Comparison of ENCODE assay signal across 1 cellular context in the genomic region with DNA sequence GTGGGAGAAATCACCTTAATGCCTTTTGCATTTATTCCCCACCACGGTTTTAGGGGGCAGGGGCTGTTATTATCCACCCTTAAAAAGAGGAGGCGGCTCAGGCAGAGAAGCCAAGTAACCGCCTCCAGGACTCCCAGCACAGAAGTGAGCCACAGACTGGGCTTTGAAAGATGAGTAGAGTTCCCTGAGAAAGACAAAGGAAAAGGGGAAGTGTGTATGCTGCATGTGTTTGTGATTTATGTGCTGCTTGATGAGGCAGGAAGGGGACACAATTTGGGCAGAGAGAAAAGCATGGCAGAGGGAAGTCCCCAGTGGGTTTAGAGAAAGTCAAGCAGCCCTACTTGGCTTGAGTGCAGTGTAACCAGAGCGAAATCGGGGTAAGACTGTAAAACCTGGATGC.
TF ChIP-seq lines count a peak whose summit lies in the region.

No MANE protein-coding gene starts in this region.

TF ChIP-seq in IMR-90, 13 proteins besides CTCF, POLR2A, EP300 and RAD21:
- no peak for TF ChIP-seq RFX5 (IDR thresholded peaks at IDR 0.05; ENCODE audit: low read depth, low read length)
- TF ChIP-seq, protein P1, sequence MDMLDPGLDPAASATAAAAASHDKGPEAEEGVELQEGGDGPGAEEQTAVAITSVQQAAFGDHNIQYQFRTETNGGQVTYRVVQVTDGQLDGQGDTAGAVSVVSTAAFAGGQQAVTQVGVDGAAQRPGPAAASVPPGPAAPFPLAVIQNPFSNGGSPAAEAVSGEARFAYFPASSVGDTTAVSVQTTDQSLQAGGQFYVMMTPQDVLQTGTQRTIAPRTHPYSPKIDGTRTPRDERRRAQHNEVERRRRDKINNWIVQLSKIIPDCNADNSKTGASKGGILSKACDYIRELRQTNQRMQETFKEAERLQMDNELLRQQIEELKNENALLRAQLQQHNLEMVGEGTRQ (IDR thresholded peaks at IDR 0.05; ENCODE audit: low read depth, low read length) = no peak
- TF ChIP-seq, protein P2, sequence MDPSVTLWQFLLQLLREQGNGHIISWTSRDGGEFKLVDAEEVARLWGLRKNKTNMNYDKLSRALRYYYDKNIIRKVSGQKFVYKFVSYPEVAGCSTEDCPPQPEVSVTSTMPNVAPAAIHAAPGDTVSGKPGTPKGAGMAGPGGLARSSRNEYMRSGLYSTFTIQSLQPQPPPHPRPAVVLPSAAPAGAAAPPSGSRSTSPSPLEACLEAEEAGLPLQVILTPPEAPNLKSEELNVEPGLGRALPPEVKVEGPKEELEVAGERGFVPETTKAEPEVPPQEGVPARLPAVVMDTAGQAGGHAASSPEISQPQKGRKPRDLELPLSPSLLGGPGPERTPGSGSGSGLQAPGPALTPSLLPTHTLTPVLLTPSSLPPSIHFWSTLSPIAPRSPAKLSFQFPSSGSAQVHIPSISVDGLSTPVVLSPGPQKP (IDR thresholded peaks at IDR 0.05; ENCODE audit: borderline replicate concordance, low read depth, low read length) = no peak
- TF ChIP-seq CEBPB (IDR thresholded peaks at IDR 0.05; ENCODE audit: low read depth, low read length) = no peak
- no peak for TF ChIP-seq RCOR1 (IDR thresholded peaks at IDR 0.05; ENCODE audit: insufficient replicate concordance, low read length)
- TF ChIP-seq BHLHE40 (IDR thresholded peaks at IDR 0.05; ENCODE audit: low read depth, low read length) = no peak
- no peak for TF ChIP-seq SMC3 (IDR thresholded peaks at IDR 0.05; ENCODE audit: low read depth, low read length)
- no peak for TF ChIP-seq FOS (IDR thresholded peaks at IDR 0.05; ENCODE audit: low read depth, low read length)
- TF ChIP-seq CHD1 (IDR thresholded peaks at IDR 0.05; ENCODE audit: low read depth, low read length) = no peak
- TF ChIP-seq MAZ (IDR thresholded peaks at IDR 0.05; ENCODE audit: borderline replicate concordance, low read depth, low read length) = no peak
- no peak for TF ChIP-seq MXI1 (IDR thresholded peaks at IDR 0.05; ENCODE audit: borderline replicate concordance, low read depth, low read length)
- TF ChIP-seq MAFK (IDR thresholded peaks at IDR 0.05; ENCODE audit: low read depth, low read length) = no peak
- TF ChIP-seq NFE2L2 (IDR thresholded peaks at IDR 0.05; ENCODE audit: low read depth, low read length) = no peak
TF ChIP-seq in IMR-90: peak in this region for 0.
